In the genomic region with DNA sequence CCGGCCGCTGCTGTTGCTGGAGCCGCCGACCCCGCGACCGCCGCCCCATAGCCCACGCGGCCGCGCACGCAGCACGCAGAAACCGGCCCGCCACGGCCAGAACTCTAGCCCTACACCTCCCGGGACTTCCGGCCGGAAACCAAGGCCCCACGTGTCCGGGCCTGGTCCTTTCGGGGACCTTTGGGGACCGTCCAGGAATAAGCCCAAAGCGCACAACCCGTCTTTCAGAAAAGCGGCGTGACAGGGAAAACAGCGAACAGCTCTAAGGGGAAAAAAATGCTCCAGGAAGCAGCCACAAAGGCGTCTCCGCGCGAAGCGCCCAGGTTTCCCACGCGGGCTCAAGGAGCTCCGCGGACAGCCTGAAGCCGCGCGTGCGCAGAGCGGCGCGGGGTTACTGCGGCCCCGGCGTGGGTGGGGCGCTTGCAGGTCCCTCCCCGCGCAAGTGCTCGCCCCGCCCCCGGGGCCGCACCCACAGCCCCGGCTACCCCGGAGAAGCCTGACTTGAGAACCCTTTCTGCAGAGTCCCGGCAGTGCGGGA, we compare ENCODE assay signal across 8 cellular contexts. TPM values are rescaled to one million over a fixed set of nuclear protein-coding genes. Genes with fewer than 3 reads are reported as not detected.
A peak's percentile ranks its signal among the peaks of the same experiment; 100 is the strongest.
DNase-seq lines count a peak whose midpoint lies in the region; ATAC-seq, FAIRE-seq and TF ChIP-seq lines count a peak whose summit lies in the region.

A gene (minus strand): TSS at position 114 of the 538 bp plus-strand sequence. CDS start 65 bp downstream, at position 49.
A gene with protein sequence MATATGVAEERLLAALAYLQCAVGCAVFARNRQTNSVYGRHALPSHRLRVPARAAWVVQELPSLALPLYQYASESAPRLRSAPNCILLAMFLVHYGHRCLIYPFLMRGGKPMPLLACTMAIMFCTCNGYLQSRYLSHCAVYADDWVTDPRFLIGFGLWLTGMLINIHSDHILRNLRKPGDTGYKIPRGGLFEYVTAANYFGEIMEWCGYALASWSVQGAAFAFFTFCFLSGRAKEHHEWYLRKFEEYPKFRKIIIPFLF (plus strand): TSS at position 510 of the 538 bp plus-strand sequence. CDS start 137 bp downstream, outside the sequence.

- H3K4me3 ChIP-seq in OCI-LY1 (ENCODE audit: low read depth, low read length, poor library complexity, severe bottlenecking) = peak within 1 kb of the TSS; percentile 88

- H3K27me3 Mint-ChIP-seq in endothelial cell (ENCODE audit: unreplicated experiment) = peaks cover 11% of the 10 kb centered on the region

- H3K36me3 Mint-ChIP-seq in endothelial cell (ENCODE audit: low read depth, unreplicated experiment) = peaks cover 21% of the 10 kb centered on the region

- no peaks in the 10 kb centered on the region for H3K27me3 ChIP-seq in OCI-LY1 (ENCODE audit: insufficient read depth, low read length)

- peaks cover 9% of the 10 kb centered on the region for H3K4me1 Mint-ChIP-seq in endothelial cell (ENCODE audit: unreplicated experiment)

- peak within 1 kb of the TSS; percentile 100 for H3K4me3 Mint-ChIP-seq in endothelial cell (ENCODE audit: unreplicated experiment)

- peak; percentile 87 for ATAC-seq in GM21526 (IDR thresholded peaks at IDR 0.05; ENCODE audit: low FRiP score, unreplicated experiment)

- H3K4me2 ChIP-seq in OCI-LY1 (ENCODE audit: low read length) = peak within 1 kb of the TSS; percentile 98

- peak; percentile 96 for DNase-seq in D721Med (ENCODE audit: insufficient read length, low spot score)
- peak; percentile 90 for DNase-seq in HuH-7 (ENCODE audit: low spot score)
- peak; percentile 94 for DNase-seq in activated CD8-positive, alpha-beta memory T cell treated with anti-CD3 and anti-CD28 coated beads, Interleukin-2, amount 50 U/mL, for 4 hours
- DNase-seq in endothelial cell (ENCODE audit: low spot score) = peak; percentile 89
- peak; percentile 97 for DNase-seq in midbrain (lab: John Stamatoyannopoulos, UW)
- peak; percentile 86 to 88 for DNase-seq in stimulated activated CD8-positive, alpha-beta memory T cell treated with anti-CD3 and anti-CD28 coated beads, Interleukin-15, amount 100 ng/mL, for 48 hours (ENCODE audit: low read depth in 2 of 2)

- H3K9me3 ChIP-seq in OCI-LY1 (ENCODE audit: low read length) = no peaks in the 10 kb centered on the region

- no peaks in the 10 kb centered on the region for H3K9me3 Mint-ChIP-seq in endothelial cell (ENCODE audit: unreplicated experiment)

- peak within 1 kb of the TSS; percentile 98 for H3K27ac Mint-ChIP-seq in endothelial cell (ENCODE audit: unreplicated experiment)

- peak within 1 kb of the TSS; percentile 86 for H3K9ac ChIP-seq in OCI-LY1 (ENCODE audit: low read length)

- no peak within 1 kb of the TSS; the same call in 1 of the 2 replicates for H2AFZ ChIP-seq in OCI-LY1 (ENCODE audit: low read length)

- H3K27ac ChIP-seq in OCI-LY1 (ENCODE audit: low read depth, low read length, poor library complexity, severe bottlenecking) = peak within 1 kb of the TSS; percentile 58

- no peaks in the 10 kb centered on the region for H3K9me2 ChIP-seq in OCI-LY1 (ENCODE audit: low read depth, low read length)

- TF ChIP-seq CTCF in D721Med (IDR thresholded peaks at IDR 0.05; ENCODE audit: insufficient read depth, missing control alignments) (no peak), OCI-LY1 (IDR thresholded peaks at IDR 0.05; ENCODE audit: low read length) (no peak), endothelial cell (IDR thresholded peaks at IDR 0.05; ENCODE audit: unreplicated experiment) (no peak)

- no peaks in the 10 kb centered on the region for H3F3A ChIP-seq in OCI-LY1 (ENCODE audit: insufficient read depth, low read length)

- H3K36me3 ChIP-seq in OCI-LY1 (ENCODE audit: insufficient read depth, low read length) = peaks cover 38% of the 10 kb centered on the region

- H4K20me1 ChIP-seq in OCI-LY1 (ENCODE audit: insufficient read depth, low read length) = no peaks in the 10 kb centered on the region

- peaks cover 46% of the 10 kb centered on the region for H3K79me2 ChIP-seq in OCI-LY1 (ENCODE audit: insufficient read depth, low read length)

- FAIRE-seq in D721Med (lab: Jason Lieb, UNC) = no peak

- H3K4me1 ChIP-seq in OCI-LY1 (ENCODE audit: insufficient read depth, low read length, severe bottlenecking) = peaks cover 31% of the 10 kb centered on the region

RNA-seq across cellular contexts. Expression of the first gene that starts in this region (rescaled TPM):
- total RNA-seq in endothelial cell (ENCODE audit: unreplicated experiment) = 70.2 TPM

RNA-seq across cellular contexts. Expression of the second gene that starts in this region (rescaled TPM):
- total RNA-seq in endothelial cell (ENCODE audit: unreplicated experiment) = 21.6 TPM

Comparison
In these comparisons a context has a peak if more than half of its experiments do, and no peak if none do; other contexts are left out.
1. Peak in every context shown above with its lines: DNase-seq, ATAC-seq, H3K4me3 ChIP-seq and H3K27ac ChIP-seq.